Comparison of ENCODE assay signal across 1 cellular context in the genomic region with DNA sequence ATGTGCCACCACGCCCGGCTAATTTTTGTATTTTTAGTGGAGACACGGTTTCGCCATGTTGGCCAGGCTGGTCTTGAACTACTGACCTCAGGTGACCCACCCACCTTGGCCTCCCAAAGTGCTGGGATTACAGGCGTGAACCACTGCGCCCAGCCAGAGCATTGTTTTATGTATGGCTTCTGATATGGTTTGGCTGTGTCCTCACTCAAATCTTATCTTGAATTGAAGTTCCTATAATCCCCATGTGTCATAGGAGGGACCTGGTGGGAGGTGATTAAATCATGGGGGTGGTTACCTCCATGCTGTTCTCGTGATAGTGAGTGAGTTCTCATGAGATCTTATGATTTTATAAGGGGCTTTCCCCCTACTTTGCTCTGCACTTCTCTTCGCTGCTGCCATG. TPM values are rescaled to one million over a fixed set of nuclear protein-coding genes. Genes with fewer than 3 reads are reported as not detected.
"Had no signal": no experiment of that assay in that cellular context is flagged by ENCODE, and none has a peak within 500 bp of the region (broad histone marks: within the 10 kb centered on the region; RNA-seq: fewer than 3 reads in every experiment).

No MANE protein-coding gene starts in this region.

RNA-seq across cellular contexts. Expression of gene ST6GALNAC3, which starts 22.5 kb away (rescaled TPM):
- total RNA-seq: PC-3 had no signal
